Comparison of ENCODE assay signal across 9 cellular contexts in genomic region chr1:40399984-40400704, GRCh38. TPM values are rescaled to one million over a fixed set of nuclear protein-coding genes. Genes with fewer than 3 reads are reported as not detected.
A peak's percentile ranks its signal among the peaks of the same experiment; 100 is the strongest.
DNase-seq lines count a peak whose midpoint lies in the region; ATAC-seq and TF ChIP-seq lines count a peak whose summit lies in the region.
"Had no signal": no experiment of that assay in that cellular context is flagged by ENCODE, and none has a peak within 500 bp of the region (broad histone marks: within the 10 kb centered on the region; RNA-seq: fewer than 3 reads in every experiment).

No MANE protein-coding gene starts in this region.

- H3K9ac ChIP-seq in SK-N-SH, result no peak overlapping the region

- TF ChIP-seq EP300 in SK-N-SH (IDR thresholded peaks at IDR 0.05; ENCODE audit: borderline replicate concordance in 1 of 2, low read depth in 1 of 2, low read length in 1 of 2), result no peak

- TF ChIP-seq CTCF in hepatocyte (IDR thresholded peaks at IDR 0.05; ENCODE audit: poor library complexity) (no peak), SK-N-SH (IDR thresholded peaks at IDR 0.05) (no peak)

- CTCF ChIA-PET in SK-N-SH (lab: Yijun Ruan, JAX), result interaction anchor here (1.1 to 5.2 kb wide), 4 partner anchors 37 to 256 kb away, joined by 3 to 25 read pairs (median 9); no protein-coding TSS in a partner anchor

- H3K27me3 ChIP-seq in hepatocyte (no peaks in the 10 kb centered on the region), SK-N-SH (ENCODE audit: insufficient read depth) (no peaks in the 10 kb centered on the region)

- POLR2A ChIA-PET in SK-N-SH (lab: Yijun Ruan, JAX), result no interaction called here

- ATAC-seq in GM18873 (IDR thresholded peaks at IDR 0.05; ENCODE audit: low FRiP score, unreplicated experiment) (peak; percentile 37), HG03354 (IDR thresholded peaks at IDR 0.05; ENCODE audit: poor library complexity, severe bottlenecking, unreplicated experiment) (peak; percentile 57), HG03196 (IDR thresholded peaks at IDR 0.05; ENCODE audit: unreplicated experiment) (no peak)
- ATAC-seq in central memory CD8-positive, alpha-beta T cell (replicated peaks; ENCODE audit: extremely low read depth, poor library complexity, severe bottlenecking), result no peak

- H3K4me1 Mint-ChIP-seq in central memory CD8-positive, alpha-beta T cell, result peaks cover 66% of the 10 kb centered on the region

- no peak for TF ChIP-seq RAD21 in SK-N-SH (IDR thresholded peaks at IDR 0.05; ENCODE audit: low read length)

- WGBS in hepatocyte (ENCODE audit: low lambda C conversion rate, missing lambda C conversion rate), result 96% methylated on average over 4 of the region's 4 CpGs
- WGBS in SK-N-SH (ENCODE audit: low lambda C conversion rate), result 93% methylated on average over 4 of the region's 4 CpGs

- H3K4me3 ChIP-seq in hepatocyte (no peak overlapping the region), SK-N-SH (ENCODE audit: low read depth in 2 of 2, low read length in 1 of 2) (no peak overlapping the region)

- H3K4me1 ChIP-seq in hepatocyte (ENCODE audit: insufficient read depth) (no peaks in the 10 kb centered on the region), SK-N-SH (ENCODE audit: control insufficient read depth in 1 of 2, insufficient read depth in 2 of 2, low read depth in 1 of 2, low read length in 1 of 2) (no peaks in the 10 kb centered on the region; a peak in 2 of 4 replicates)

- H4K20me1 ChIP-seq in hepatocyte (ENCODE audit: insufficient read depth, poor library complexity, severe bottlenecking) (no peaks in the 10 kb centered on the region), SK-N-SH (ENCODE audit: insufficient read depth) (no peaks in the 10 kb centered on the region)

- H2AFZ ChIP-seq in hepatocyte (no peak overlapping the region), SK-N-SH (ENCODE audit: low read depth) (no peak overlapping the region)

- peak overlapping the region; percentile 18 for H3K4me3 Mint-ChIP-seq in central memory CD8-positive, alpha-beta T cell

- DNase-seq in Ammon's horn (ENCODE audit: low spot score), result peak; percentile 69
- DNase-seq in central memory CD8-positive, alpha-beta T cell (ENCODE audit: low spot score in 2 of 2), result no peak
- DNase-seq in activated effector memory CD4-positive, alpha-beta T cell treated with Interleukin-2 at 50 U/mL for 16 hours, result no peak
- DNase-seq in hepatocyte (ENCODE audit: low spot score), result no peak
- DNase-seq in SK-N-SH, result no peak
- DNase-seq: Calu3 had no signal

- H3K27ac Mint-ChIP-seq in central memory CD8-positive, alpha-beta T cell (ENCODE audit: low read depth), result peak overlapping the region; percentile 80

- H3K9me2 ChIP-seq in hepatocyte (replicated peaks; ENCODE audit: insufficient read depth), result no peaks in the 10 kb centered on the region
- no peaks in the 10 kb centered on the region for H3K9me2 ChIP-seq in SK-N-SH

- H3K9me3 ChIP-seq in hepatocyte (ENCODE audit: low read depth), result no peaks in the 10 kb centered on the region
- no peaks in the 10 kb centered on the region for H3K9me3 ChIP-seq in SK-N-SH

- H3F3A ChIP-seq in SK-N-SH (replicated peaks; ENCODE audit: insufficient read depth), result no peaks in the 10 kb centered on the region

- H3K4me2 ChIP-seq in hepatocyte (no peak overlapping the region), SK-N-SH (no peak overlapping the region)

- H3K79me2 ChIP-seq in hepatocyte, result peaks cover 81% of the 10 kb centered on the region
- peaks cover 35% of the 10 kb centered on the region for H3K79me2 ChIP-seq in SK-N-SH (ENCODE audit: insufficient read depth)

- H3K27ac ChIP-seq in hepatocyte (no peak overlapping the region), SK-N-SH (ENCODE audit: low read depth in 2 of 2, low read length in 1 of 2) (no peak overlapping the region)

- H3K36me3 ChIP-seq in hepatocyte (replicated peaks; ENCODE audit: insufficient read depth, low read depth) (no peaks in the 10 kb centered on the region), SK-N-SH (replicated peaks in 1 of 2; ENCODE audit: control insufficient read depth in 1 of 2, insufficient read depth in 2 of 2, low read length in 1 of 2) (no peaks in the 10 kb centered on the region)

- no peaks in the 10 kb centered on the region for H3K9me3 Mint-ChIP-seq in central memory CD8-positive, alpha-beta T cell

- peaks cover 24% of the 10 kb centered on the region for H3K36me3 Mint-ChIP-seq in central memory CD8-positive, alpha-beta T cell (ENCODE audit: insufficient read depth)

- H3K27me3 Mint-ChIP-seq in central memory CD8-positive, alpha-beta T cell, result no peaks in the 10 kb centered on the region

TF ChIP-seq in SK-N-SH, 30 proteins besides CTCF, POLR2A, EP300 and RAD21:
- no peak for TF ChIP-seq FOXM1 (IDR thresholded peaks at IDR 0.05; ENCODE audit: low read depth)
- TF ChIP-seq, protein P1, sequence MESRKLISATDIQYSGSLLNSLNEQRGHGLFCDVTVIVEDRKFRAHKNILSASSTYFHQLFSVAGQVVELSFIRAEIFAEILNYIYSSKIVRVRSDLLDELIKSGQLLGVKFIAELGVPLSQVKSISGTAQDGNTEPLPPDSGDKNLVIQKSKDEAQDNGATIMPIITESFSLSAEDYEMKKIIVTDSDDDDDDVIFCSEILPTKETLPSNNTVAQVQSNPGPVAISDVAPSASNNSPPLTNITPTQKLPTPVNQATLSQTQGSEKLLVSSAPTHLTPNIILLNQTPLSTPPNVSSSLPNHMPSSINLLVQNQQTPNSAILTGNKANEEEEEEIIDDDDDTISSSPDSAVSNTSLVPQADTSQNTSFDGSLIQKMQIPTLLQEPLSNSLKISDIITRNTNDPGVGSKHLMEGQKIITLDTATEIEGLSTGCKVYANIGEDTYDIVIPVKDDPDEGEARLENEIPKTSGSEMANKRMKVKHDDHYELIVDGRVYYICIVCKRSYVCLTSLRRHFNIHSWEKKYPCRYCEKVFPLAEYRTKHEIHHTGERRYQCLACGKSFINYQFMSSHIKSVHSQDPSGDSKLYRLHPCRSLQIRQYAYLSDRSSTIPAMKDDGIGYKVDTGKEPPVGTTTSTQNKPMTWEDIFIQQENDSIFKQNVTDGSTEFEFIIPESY (IDR thresholded peaks at IDR 0.05; ENCODE audit: borderline replicate concordance, low read depth), result no peak

RNA-seq across cellular contexts. Expression of gene SMAP2, which starts 26.6 kb away (rescaled TPM):
- total RNA-seq in hepatocyte, result 23.1 and 23.9 TPM in 2 replicates
- polyA plus RNA-seq in hepatocyte (22.9 and 25.0 TPM in 2 replicates), SK-N-SH (2012; rRNA removed) (11.2 and 12.7 TPM in 2 replicates)
- polyA plus RNA-seq in SK-N-SH (2012; cell fraction: cytosol; rRNA removed), result 11.5 and 12.3 TPM in 2 replicates
- 13.2 and 15.8 TPM in 2 replicates for polyA plus RNA-seq in SK-N-SH (2012; cell fraction: nucleus; rRNA removed)

RNA-seq across cellular contexts. Expression of gene ZFP69B, which starts 50.1 kb away (rescaled TPM):
- total RNA-seq in hepatocyte, result 3.2 and 5.0 TPM in 2 replicates
- polyA plus RNA-seq in hepatocyte, result 1.1 and 4.8 TPM in 2 replicates
- polyA plus RNA-seq in SK-N-SH (2012; rRNA removed), result 1.7 and 2.1 TPM in 2 replicates
- 2.4 TPM in 2 replicates for polyA plus RNA-seq in SK-N-SH (2012; cell fraction: cytosol; rRNA removed)
- polyA plus RNA-seq in SK-N-SH (2012; cell fraction: nucleus; rRNA removed), result 2.1 and 3.0 TPM in 2 replicates

Comparison
In these comparisons a context has a peak if more than half of its experiments do, and no peak if none do; other contexts are left out.
1. ATAC-seq: peak in GM18873 (single experiment) and HG03354 (single experiment); none in central memory CD8-positive, alpha-beta T cell (single experiment) and HG03196 (single experiment).